ENCODE assay signal across 10 cellular contexts in the genomic region with DNA sequence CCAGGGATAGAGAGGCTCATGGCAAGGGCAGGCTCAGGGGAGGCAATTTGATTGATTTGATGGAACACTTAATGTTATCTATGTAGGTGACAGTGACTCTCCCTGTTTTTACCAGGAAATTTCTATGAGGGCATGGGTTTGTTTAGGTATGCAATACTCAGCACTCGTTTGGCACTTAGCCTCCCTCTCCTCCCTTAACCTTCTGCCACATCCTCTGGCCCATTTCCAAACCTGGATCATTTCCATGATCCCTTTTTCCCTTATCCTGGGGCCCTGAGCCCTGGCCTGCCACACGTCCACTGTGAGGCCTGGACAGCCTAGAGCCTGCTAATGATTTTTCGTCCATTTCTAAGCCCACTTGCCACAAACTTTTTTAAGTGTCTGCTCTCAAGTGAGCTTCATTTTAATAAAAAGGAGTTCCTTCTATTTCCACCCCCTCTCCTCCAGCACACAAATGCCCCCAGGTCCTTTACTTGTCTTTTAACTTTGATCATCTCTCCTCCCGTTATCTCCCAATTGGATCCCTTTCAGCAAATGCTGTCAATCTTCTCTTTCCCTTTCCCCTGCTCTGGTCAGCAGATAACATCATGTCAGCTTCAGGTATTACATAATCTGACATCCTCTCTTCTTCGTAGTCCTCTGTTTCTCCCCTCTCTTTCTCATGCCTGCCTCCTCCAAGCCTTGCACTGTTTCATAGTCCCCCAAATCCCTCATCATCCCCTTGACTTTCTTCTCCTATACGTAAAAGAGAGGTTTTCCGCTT. TPM values are rescaled to one million over a fixed set of nuclear protein-coding genes. Genes with fewer than 3 reads are reported as not detected.
A peak's percentile ranks its signal among the peaks of the same experiment; 100 is the strongest.
DNase-seq lines count a peak whose midpoint lies in the region; ATAC-seq, FAIRE-seq and TF ChIP-seq lines count a peak whose summit lies in the region.
"Had no signal": no experiment of that assay in that cellular context is flagged by ENCODE, and none has a peak within 500 bp of the region (broad histone marks: within the 10 kb centered on the region; RNA-seq: fewer than 3 reads in every experiment).

No MANE protein-coding gene starts in this region.

- no peaks in the 10 kb centered on the region for H3K9me1 ChIP-seq in keratinocyte (ENCODE audit: control insufficient read depth, extremely low read depth, insufficient read depth, low read length)

- peak; percentile 64 for FAIRE-seq in keratinocyte (lab: Jason Lieb, UNC)
- FAIRE-seq in GM12892 (lab: Jason Lieb, UNC): no peak

- H3K36me3 Mint-ChIP-seq in activated CD4-positive, alpha-beta T cell treated with anti-CD3 and anti-CD28 coated beads, Interleukin-2, amount 10 ng/mL, durations not matched to agents 24 days and 14 days (ENCODE audit: low read depth): no peaks in the 10 kb centered on the region

- H3K36me3 ChIP-seq in adipocyte (ENCODE audit: control insufficient read depth, insufficient read depth, low read length, severe bottlenecking): no peaks in the 10 kb centered on the region
- H3K36me3 ChIP-seq in keratinocyte (ENCODE audit: control insufficient read depth in 2 of 2, extremely low read depth in 1 of 2, insufficient read depth in 2 of 2, low read length in 2 of 2): no peaks in the 10 kb centered on the region
- no peaks in the 10 kb centered on the region for H3K36me3 ChIP-seq in aorta (ENCODE audit: control insufficient read depth in 1 of 2, insufficient read depth in 2 of 2, low read length in 1 of 2)
- H3K36me3 ChIP-seq in H7 (replicated peaks; ENCODE audit: control insufficient read depth, insufficient read depth, low read length): no peaks in the 10 kb centered on the region

- H3K4me3 ChIP-seq in adipocyte (ENCODE audit: low read length) (no peak overlapping the region), keratinocyte (ENCODE audit: control insufficient read depth in 2 of 3, extremely low read depth in 1 of 3, insufficient read depth in 2 of 3, low read depth in 1 of 3, low read length in 3 of 3) (no peak overlapping the region), aorta (ENCODE audit: low read length in 2 of 2) (no peak overlapping the region), H7 (ENCODE audit: insufficient read depth, low read depth, low read length) (no peak overlapping the region)

- peak; percentile 35 for DNase-seq in activated CD4-positive, alpha-beta T cell treated with anti-CD3 and anti-CD28 coated beads, Interleukin-2, amount 10 ng/mL, durations not matched to agents 24 days and 14 days
- no peak for DNase-seq in activated CD4-positive, alpha-beta T cell treated with anti-CD3 and anti-CD28 coated beads for 4 hours
- no peak for DNase-seq in adipocyte (ENCODE audit: low read depth)
- DNase-seq in keratinocyte (ENCODE audit: low read depth, low spot score): no peak
- DNase-seq in aorta: no peak
- DNase-seq in H7: no peak
- DNase-seq in GM12892 (ENCODE audit: insufficient read length): no peak
- no peak for DNase-seq in stimulated activated naive CD4-positive, alpha-beta T cell treated with Interleukin-2 at 50 U/mL for 16 hours (lab: John Stamatoyannopoulos, UW)
- DNase-seq: stimulated activated CD4-positive, alpha-beta T cell treated with anti-CD3 and anti-CD28 coated beads, Interleukin-12 subunit alpha, Interleukin-12 subunit beta, amount 100 ng/mL, for 4 hours had no signal

- H3K27ac ChIP-seq in keratinocyte (ENCODE audit: control insufficient read depth, insufficient read depth, low read length) (no peak overlapping the region), aorta (ENCODE audit: low read depth in 1 of 2, low read length in 2 of 2) (peak overlapping the region; percentile 56 to 73)

- TF ChIP-seq CTCF in keratinocyte (optimal IDR thresholded peaks at IDR 0.05 in 1 of 3, IDR thresholded peaks at IDR 0.05 in 1 of 3, conservative IDR thresholded peaks at IDR 0.05 in 1 of 3; ENCODE audit: extremely low read depth in 1 of 3, insufficient read depth in 2 of 3, low read length in 3 of 3): no peak

- H3K9ac ChIP-seq in adipocyte (ENCODE audit: low read length): peak overlapping the region; percentile 9
- H3K9ac ChIP-seq in keratinocyte (ENCODE audit: control insufficient read depth, extremely low read depth, insufficient read depth, low read length): no peak overlapping the region

- H3K4me1 ChIP-seq in adipocyte (ENCODE audit: control insufficient read depth, insufficient read depth, low read length) (peaks cover 47% of the 10 kb centered on the region), keratinocyte (ENCODE audit: control insufficient read depth, extremely low read depth, insufficient read depth, low read length) (peaks cover 15% of the 10 kb centered on the region), aorta (ENCODE audit: control insufficient read depth in 1 of 2, insufficient read depth in 2 of 2, low read length in 2 of 2) (peaks cover 2 to 6% of the 10 kb centered on the region in 2 donors)

- H3K27me3 ChIP-seq in adipocyte (replicated peaks; ENCODE audit: control insufficient read depth, insufficient read depth, low read length) (no peaks in the 10 kb centered on the region), keratinocyte (ENCODE audit: control insufficient read depth, extremely low read depth, insufficient read depth, low read length) (no peaks in the 10 kb centered on the region), aorta (ENCODE audit: control insufficient read depth in 1 of 2, insufficient read depth in 2 of 2, low read length in 1 of 2) (no peaks in the 10 kb centered on the region), H7 (ENCODE audit: control insufficient read depth, insufficient read depth, low read length) (no peaks in the 10 kb centered on the region)

- intact Hi-C loops in activated CD4-positive, alpha-beta T cell treated with anti-CD3 and anti-CD28 coated beads, Interleukin-2, amount 10 ng/mL, durations not matched to agents 24 days and 14 days (cut with micrococcal nuclease): no loop called here
- intact Hi-C loops in aorta (cut with DNase I): no loop called here

- no peaks in the 10 kb centered on the region for H4K20me1 ChIP-seq in keratinocyte (ENCODE audit: control insufficient read depth, extremely low read depth, insufficient read depth, low read length)

- H3K79me2 ChIP-seq in keratinocyte (ENCODE audit: control insufficient read depth, insufficient read depth, low read length): no peaks in the 10 kb centered on the region

- TF ChIP-seq POLR2A in GM12892 (IDR thresholded peaks at IDR 0.05; ENCODE audit: low read depth, low read length): no peak

- no peak overlapping the region for H3K4me2 ChIP-seq in keratinocyte (ENCODE audit: control insufficient read depth, extremely low read depth, insufficient read depth, low read depth, low read length)

- H3K27me3 Mint-ChIP-seq in activated CD4-positive, alpha-beta T cell treated with anti-CD3 and anti-CD28 coated beads, Interleukin-2, amount 10 ng/mL, durations not matched to agents 24 days and 14 days: peaks cover 10% of the 10 kb centered on the region

- no peaks in the 10 kb centered on the region for H3K4me1 Mint-ChIP-seq in activated CD4-positive, alpha-beta T cell treated with anti-CD3 and anti-CD28 coated beads, Interleukin-2, amount 10 ng/mL, durations not matched to agents 24 days and 14 days

- H3K4me3 Mint-ChIP-seq in activated CD4-positive, alpha-beta T cell treated with anti-CD3 and anti-CD28 coated beads, Interleukin-2, amount 10 ng/mL, durations not matched to agents 24 days and 14 days: no peak overlapping the region

- H3K9me3 Mint-ChIP-seq in activated CD4-positive, alpha-beta T cell treated with anti-CD3 and anti-CD28 coated beads, Interleukin-2, amount 10 ng/mL, durations not matched to agents 24 days and 14 days: no peaks in the 10 kb centered on the region
- H3K9me3 Mint-ChIP-seq: activated T-helper 2 cell treated with anti-CD3 and anti-CD28 coated beads, Interferon-gamma antibody, Interleukin-2, Interleukin-4, amounts not matched to agents 10 μg/mL and 5 μg/mL and 100 μg/mL, durations not matched to agents 14 hours and 24 hours and 36 hours had no signal

- H3K27ac Mint-ChIP-seq in activated CD4-positive, alpha-beta T cell treated with anti-CD3 and anti-CD28 coated beads, Interleukin-2, amount 10 ng/mL, durations not matched to agents 24 days and 14 days: no peak overlapping the region
- H3K27ac Mint-ChIP-seq: activated T-helper 2 cell treated with anti-CD3 and anti-CD28 coated beads, Interferon-gamma antibody, Interleukin-2, Interleukin-4, amounts not matched to agents 10 μg/mL and 5 μg/mL and 100 μg/mL, durations not matched to agents 14 hours and 24 hours and 36 hours had no signal

- 53 to 55% methylated on average over 7 of the region's 7 CpGs for WGBS in aorta, 2 donors

- ATAC-seq in aorta (ENCODE audit: low FRiP score): no peak

- dilution Hi-C loops in keratinocyte (cut with MboI; ENCODE audit: extremely low pct_ligation_motif_present, low sequenced_read_pairs): no loop called here

- H2AFZ ChIP-seq in keratinocyte (ENCODE audit: control insufficient read depth, low read length): no peak overlapping the region

- H3K9me3 ChIP-seq in adipocyte (ENCODE audit: control insufficient read depth, low read length) (no peaks in the 10 kb centered on the region), keratinocyte (ENCODE audit: control insufficient read depth, low read depth, low read length) (no peaks in the 10 kb centered on the region), aorta (ENCODE audit: control insufficient read depth, low read length) (no peaks in the 10 kb centered on the region)

RNA-seq across cellular contexts. Expression of gene GADD45A, which starts 37.8 kb away (rescaled TPM):
- 33.4 and 36.7 TPM in 2 replicates for total RNA-seq in activated CD4-positive, alpha-beta T cell treated with anti-CD3 and anti-CD28 coated beads, Interleukin-2, amount 10 ng/mL, durations not matched to agents 24 days and 14 days
- 109 to 151 TPM (median 124 TPM) in 3 replicates for polyA plus RNA-seq in keratinocyte
- 1,390 TPM for polyA plus RNA-seq in keratinocyte (2011; ENCODE audit: low read depth)
- 126 and 131 TPM in 2 replicates for polyA plus RNA-seq in keratinocyte (2011; cell fraction: cytosol; rRNA removed)
- 339 and 428 TPM in 2 replicates for polyA plus RNA-seq in keratinocyte (2011; cell fraction: nucleus; rRNA removed)
- polyA plus RNA-seq in keratinocyte (2012; ENCODE audit: low replicate concordance): 154 and 570 TPM in 2 replicates
- polyA minus RNA-seq in keratinocyte: 14.5 to 23.3 TPM (median 21.1 TPM) in 3 replicates
- polyA minus RNA-seq in keratinocyte (2011; cell fraction: cytosol; rRNA and poly(A)+ RNA removed): 74.4 TPM
- 88.8 and 96.5 TPM in 2 replicates for polyA minus RNA-seq in keratinocyte (2011; cell fraction: nucleus; rRNA and poly(A)+ RNA removed)
- total RNA-seq in aorta: 100 to 1,000 TPM in 1 of 2 donors, 10 to 100 TPM in 1; 49.7 to 158 TPM
- polyA plus RNA-seq in aorta: 100 to 1,000 TPM; 154 to 186 TPM
- total RNA-seq in H7 (2014; rRNA removed; shearing (Covaris generic)): 18.3 TPM in 2 replicates
- 44.4 TPM for polyA plus RNA-seq in GM12892 (2012; ENCODE audit: missing spikeins)
